Comparison of ENCODE assay signal across 1 cellular context in genomic region chr16:89845417-89845816, GRCh38.
TF ChIP-seq lines count a peak whose summit lies in the region.

No MANE protein-coding gene starts in this region.

TF ChIP-seq in IMR-90, 13 proteins besides CTCF, POLR2A, EP300 and RAD21:
- TF ChIP-seq RFX5 (IDR thresholded peaks at IDR 0.05; ENCODE audit: low read depth, low read length), result no peak
- no peak for TF ChIP-seq USF2 (IDR thresholded peaks at IDR 0.05; ENCODE audit: low read depth, low read length)
- TF ChIP-seq MXI1 (IDR thresholded peaks at IDR 0.05; ENCODE audit: borderline replicate concordance, low read depth, low read length), result no peak
- TF ChIP-seq CHD1 (IDR thresholded peaks at IDR 0.05; ENCODE audit: low read depth, low read length), result no peak
- no peak for TF ChIP-seq ELK1 (IDR thresholded peaks at IDR 0.05; ENCODE audit: borderline replicate concordance, low read depth, low read length)
- TF ChIP-seq SMC3 (IDR thresholded peaks at IDR 0.05; ENCODE audit: low read depth, low read length), result no peak
- no peak for TF ChIP-seq FOS (IDR thresholded peaks at IDR 0.05; ENCODE audit: low read depth, low read length)
- no peak for TF ChIP-seq CEBPB (IDR thresholded peaks at IDR 0.05; ENCODE audit: low read depth, low read length)
- TF ChIP-seq NFE2L2 (IDR thresholded peaks at IDR 0.05; ENCODE audit: low read depth, low read length), result no peak
- no peak for TF ChIP-seq MAFK (IDR thresholded peaks at IDR 0.05; ENCODE audit: low read depth, low read length)
- no peak for TF ChIP-seq RCOR1 (IDR thresholded peaks at IDR 0.05; ENCODE audit: insufficient replicate concordance, low read length)
- TF ChIP-seq BHLHE40 (IDR thresholded peaks at IDR 0.05; ENCODE audit: low read depth, low read length), result no peak
- TF ChIP-seq MAZ (IDR thresholded peaks at IDR 0.05; ENCODE audit: borderline replicate concordance, low read depth, low read length), result no peak
